17 cellular contexts compared by ENCODE assay signal in the genomic region with DNA sequence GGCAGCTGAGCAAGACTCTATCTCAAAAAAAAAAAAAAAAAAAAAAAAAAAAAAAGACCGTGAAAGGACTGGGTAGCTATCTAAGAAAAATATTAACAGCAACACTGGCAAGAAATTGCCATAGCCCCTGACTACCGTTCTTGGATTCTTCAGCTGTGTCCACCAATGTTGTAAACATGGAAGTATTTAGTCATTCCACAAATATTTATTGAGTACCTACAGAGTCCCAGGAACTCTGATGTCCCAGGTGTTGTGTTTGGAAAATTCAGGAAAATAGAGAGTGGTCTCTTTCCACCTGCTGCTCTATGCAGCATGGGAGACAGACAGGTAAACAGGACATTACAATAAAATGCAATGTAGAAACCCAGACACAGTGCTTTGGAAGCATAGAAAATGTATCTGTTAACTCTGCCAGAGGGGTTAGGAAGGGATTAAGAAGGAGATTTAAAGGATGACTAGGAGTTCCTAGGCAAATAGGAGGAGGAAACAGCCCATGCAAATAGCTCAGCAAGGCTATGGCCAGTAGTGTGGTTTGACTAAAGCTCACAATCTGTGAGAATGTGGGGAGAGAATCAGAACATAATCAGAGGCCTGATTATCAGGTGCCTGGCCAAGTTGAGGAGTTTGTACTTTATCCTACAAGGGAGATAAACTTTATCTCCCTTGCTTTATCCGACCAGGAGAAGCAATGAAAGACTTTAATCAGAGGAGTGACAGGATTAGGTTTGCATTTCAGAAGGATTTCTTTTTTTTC. TPM values are rescaled to one million over a fixed set of nuclear protein-coding genes. Genes with fewer than 3 reads are reported as not detected.
A peak's percentile ranks its signal among the peaks of the same experiment; 100 is the strongest.
DNase-seq lines count a peak whose midpoint lies in the region; ATAC-seq and TF ChIP-seq lines count a peak whose summit lies in the region.
"Had no signal": no experiment of that assay in that cellular context is flagged by ENCODE, and none has a peak within 500 bp of the region (broad histone marks: within the 10 kb centered on the region; RNA-seq: fewer than 3 reads in every experiment).

No MANE protein-coding gene starts in this region.

- H3K4me1 Mint-ChIP-seq in CD8-positive, alpha-beta T cell (ENCODE audit: low read depth) = peaks cover 58% of the 10 kb centered on the region
- H3K4me1 Mint-ChIP-seq in activated naive CD8-positive, alpha-beta T cell (ENCODE audit: low read depth) = peaks cover 60% of the 10 kb centered on the region
- peaks cover 44 to 75% (median 63%) of the 10 kb centered on the region in 4 donors for H3K4me1 Mint-ChIP-seq in naive thymus-derived CD8-positive, alpha-beta T cell

- H3K4me3 Mint-ChIP-seq in CD8-positive, alpha-beta T cell = peak overlapping the region; percentile 38
- H3K4me3 Mint-ChIP-seq in activated naive CD8-positive, alpha-beta T cell = peak overlapping the region; percentile 44
- peak overlapping the region in 9 of 10 donors; percentile 11 to 99 (median 55) for H3K4me3 Mint-ChIP-seq in naive thymus-derived CD8-positive, alpha-beta T cell

- DNase-seq in CD8-positive, alpha-beta T cell = no peak
- DNase-seq in HCEC 1CT (peak; percentile 41), COLO668 (lab: John Stamatoyannopoulos, UW; ENCODE audit: unreplicated experiment) (no peak), Right ventricle myocardium inferior (ENCODE audit: missing footprints) (no peak), NCI-H2196 treated with DMSO at 0.1 percent for 48 hours (lab: John Stamatoyannopoulos, UW; ENCODE audit: unreplicated experiment) (no peak), NCI-H748 treated with DMSO at 0.1 percent for 48 hours (lab: John Stamatoyannopoulos, UW) (no peak)
- no peak for DNase-seq in naive thymus-derived CD8-positive, alpha-beta T cell
- DNase-seq: amygdala, C1 segment of cervical spinal cord, GF-D8, heart left ventricle, kidney glomerular epithelial cell, trophoblast cell had no signal

- H3K4me3 ChIP-seq in CD8-positive, alpha-beta T cell (ENCODE audit: low read depth, low read length) = no peak overlapping the region
- H3K4me3 ChIP-seq: heart left ventricle had no signal

- POLR2A ChIA-PET in CD8-positive, alpha-beta T cell (lab: Charles Lee) = interaction anchor here (0.6 to 3.7 kb wide), 2 partner anchors 19 to 569 kb away, joined by 3 to 24 read pairs; no protein-coding TSS in a partner anchor
- POLR2A ChIA-PET in naive thymus-derived CD8-positive, alpha-beta T cell (lab: Charles Lee) = interaction anchor here (0.5 to 5.4 kb wide), 7 partner anchors 12 to 1933 kb away, joined by 3 to 60 read pairs (median 4); partner anchors contain the start of gene ANGEL1

- no peaks in the 10 kb centered on the region for H3K9me3 Mint-ChIP-seq in CD8-positive, alpha-beta T cell
- H3K9me3 Mint-ChIP-seq in activated naive CD8-positive, alpha-beta T cell (ENCODE audit: low read depth) = no peaks in the 10 kb centered on the region
- H3K9me3 Mint-ChIP-seq in naive thymus-derived CD8-positive, alpha-beta T cell = no peaks in the 10 kb centered on the region

- CTCF ChIA-PET in CD8-positive, alpha-beta T cell (lab: Charles Lee) = interaction anchor here (7.9 to 12.4 kb wide), 3 partner anchors 13 to 26 kb away, joined by 54 to 109 read pairs (median 85); no protein-coding TSS in a partner anchor

- no peaks in the 10 kb centered on the region for H3K27me3 Mint-ChIP-seq in CD8-positive, alpha-beta T cell (ENCODE audit: low read depth)
- H3K27me3 Mint-ChIP-seq in activated naive CD8-positive, alpha-beta T cell = no peaks in the 10 kb centered on the region
- H3K27me3 Mint-ChIP-seq in naive thymus-derived CD8-positive, alpha-beta T cell = no peaks in the 10 kb centered on the region

- intact Hi-C loops in CD8-positive, alpha-beta T cell (cut with DNase I, micrococcal nuclease) = loop anchor here (2.0 to 5.0 kb wide), 5 partner anchors 117 to 387 kb away; partner anchors contain the start of genes AREL1 (in 2 of the 2), FCF1 (in 2 of the 2), ISCA2 (in 1 of the 2) and NPC2 (in 1 of the 2)
- intact Hi-C loops in Right ventricle myocardium inferior (cut with DNase I) = no loop called here

- H3K27ac ChIP-seq in CD8-positive, alpha-beta T cell (ENCODE audit: low read depth, low read length) = no peak overlapping the region
- H3K27ac ChIP-seq: heart left ventricle had no signal

- H3K9me3 ChIP-seq in CD8-positive, alpha-beta T cell (ENCODE audit: low read length) = no peaks in the 10 kb centered on the region
- H3K9me3 ChIP-seq: heart left ventricle had no signal

- H3K36me3 ChIP-seq in CD8-positive, alpha-beta T cell (ENCODE audit: insufficient read depth, low read length) = no peaks in the 10 kb centered on the region

- no peak for ATAC-seq in CD8-positive, alpha-beta T cell
- no peak for ATAC-seq in naive thymus-derived CD8-positive, alpha-beta T cell
- no peak for ATAC-seq in Right ventricle myocardium inferior
- ATAC-seq: heart left ventricle had no signal

- TF ChIP-seq CTCF in CD8-positive, alpha-beta T cell (IDR thresholded peaks at IDR 0.05) = no peak

- H3K36me3 Mint-ChIP-seq in CD8-positive, alpha-beta T cell = peaks cover 18% of the 10 kb centered on the region
- no peaks in the 10 kb centered on the region for H3K36me3 Mint-ChIP-seq in activated naive CD8-positive, alpha-beta T cell
- H3K36me3 Mint-ChIP-seq in naive thymus-derived CD8-positive, alpha-beta T cell = peaks cover 0 to 12% (median 4%) of the 10 kb centered on the region in 3 donors

- H3K4me1 ChIP-seq in CD8-positive, alpha-beta T cell (ENCODE audit: insufficient read depth, low read length) = peaks cover 43% of the 10 kb centered on the region

- peak overlapping the region; percentile 32 for H3K27ac Mint-ChIP-seq in CD8-positive, alpha-beta T cell
- peak overlapping the region; percentile 84 for H3K27ac Mint-ChIP-seq in activated naive CD8-positive, alpha-beta T cell
- peak overlapping the region; percentile 44 to 98 (median 88) for H3K27ac Mint-ChIP-seq in naive thymus-derived CD8-positive, alpha-beta T cell

- H3K27me3 ChIP-seq in CD8-positive, alpha-beta T cell (ENCODE audit: insufficient read depth, low read length) = no peaks in the 10 kb centered on the region
- H3K27me3 ChIP-seq: heart left ventricle had no signal

RNA-seq across cellular contexts. Expression of gene DLST, which starts 2.1 kb away (rescaled TPM):
- total RNA-seq in CD8-positive, alpha-beta T cell = 100 to 1,000 TPM; 142 to 156 TPM
- total RNA-seq in naive thymus-derived CD8-positive, alpha-beta T cell = 100 to 1,000 TPM; 118 to 120 TPM
- 1 to 10 TPM; 8.8 to 9.3 (median 8.9) TPM for polyA plus RNA-seq in naive thymus-derived CD8-positive, alpha-beta T cell
- 213 TPM for total RNA-seq in Right ventricle myocardium inferior

RNA-seq across cellular contexts. Expression of gene PROX2, which starts 3.7 kb away (rescaled TPM):
- total RNA-seq in CD8-positive, alpha-beta T cell = under 1 TPM; 0.31 to 0.43 TPM
- total RNA-seq in naive thymus-derived CD8-positive, alpha-beta T cell = under 1 TPM; 0.52 to 0.75 TPM
- polyA plus RNA-seq in naive thymus-derived CD8-positive, alpha-beta T cell = under 1 TPM; 0.12 to 0.50 (median 0.22) TPM
- not detected for total RNA-seq in Right ventricle myocardium inferior
- total RNA-seq: heart left ventricle, renal cortical epithelial cell, SK-MEL-5 had no signal
- polyA plus RNA-seq: esophagus, heart left ventricle had no signal

RNA-seq across cellular contexts. Expression of gene RPS6KL1, which starts 43.5 kb away (rescaled TPM):
- 10 to 100 TPM in 1 of 2 experiments, 1 to 10 TPM in 1; 8.9 to 10.8 TPM for total RNA-seq in CD8-positive, alpha-beta T cell
- 1 to 10 TPM; 3.8 to 6.4 TPM for total RNA-seq in naive thymus-derived CD8-positive, alpha-beta T cell
- 1 to 10 TPM in 2 of 3 donors, under 1 TPM in 1; 0.50 to 3.6 (median 1.7) TPM for polyA plus RNA-seq in naive thymus-derived CD8-positive, alpha-beta T cell
- 19.1 TPM for total RNA-seq in Right ventricle myocardium inferior

Comparison
In these comparisons a context has a peak if more than half of its experiments do, and no peak if none do; other contexts are left out.
1. H3K27ac Mint-ChIP-seq: peak in every context shown above with its lines; median percentile 88 in naive thymus-derived CD8-positive, alpha-beta T cell; 84 in activated naive CD8-positive, alpha-beta T cell; 32 in CD8-positive, alpha-beta T cell.